Comparison of ENCODE assay signal across 18 cellular contexts in genomic region chr12:45296046-45296586, GRCh38.
A peak's percentile ranks its signal among the peaks of the same experiment; 100 is the strongest.
DNase-seq lines count a peak whose midpoint lies in the region; ATAC-seq, FAIRE-seq and TF ChIP-seq lines count a peak whose summit lies in the region.
"Had no signal": no experiment of that assay in that cellular context is flagged by ENCODE, and none has a peak within 500 bp of the region (broad histone marks: within the 10 kb centered on the region; RNA-seq: fewer than 3 reads in every experiment).

No MANE protein-coding gene starts in this region.

- H3K27me3 ChIP-seq in ascending aorta (no peaks in the 10 kb centered on the region), sigmoid colon (no peaks in the 10 kb centered on the region)
- H3K27me3 ChIP-seq: Peyer's patch had no signal

- no peaks in the 10 kb centered on the region for H3K9me3 ChIP-seq in ascending aorta
- H3K9me3 ChIP-seq in sigmoid colon, result no peaks in the 10 kb centered on the region
- H3K9me3 ChIP-seq: Peyer's patch had no signal

- WGBS in sigmoid colon, 2 donors, result 64 to 81% methylated on average over 7 of the region's 7 CpGs

- TF ChIP-seq EP300 in sigmoid colon (IDR thresholded peaks at IDR 0.05), result no peak

- intact Hi-C loops in ascending aorta (cut with DNase I) (no loop called here), sigmoid colon (cut with DNase I) (no loop called here), posterior vena cava (cut with DNase I) (loop anchor here in 1 of 2 donors (10.0 kb wide), 1 partner anchor 71 kb away; no protein-coding TSS in a partner anchor)

- FAIRE-seq in H54 (lab: Jason Lieb, UNC), result peak; percentile 11
- FAIRE-seq in HTR-8/SVneo (lab: Jason Lieb, UNC), result no peak
- FAIRE-seq: GM19239 had no signal

- H3K27ac ChIP-seq in ascending aorta (peak overlapping the region; percentile 37 to 86), sigmoid colon (peak overlapping the region; percentile 78 to 87 (median 82))
- H3K27ac ChIP-seq: Peyer's patch had no signal

- TF ChIP-seq CTCF in ascending aorta (IDR thresholded peaks at IDR 0.05) (no peak), sigmoid colon (IDR thresholded peaks at IDR 0.05) (no peak)

- H3K4me1 ChIP-seq in ascending aorta (peaks cover 4 to 25% of the 10 kb centered on the region in 2 donors), sigmoid colon (peaks cover 0 to 68% (median 54%) of the 10 kb centered on the region in 4 donors)

- peak; percentile 97 for ATAC-seq in left lobe of liver
- ATAC-seq: Right ventricle myocardium inferior had no signal

- DNase-seq in H54 (ENCODE audit: insufficient read length, low spot score), result no peak
- no peak for DNase-seq in ascending aorta (ENCODE audit: low spot score in 2 of 2)
- DNase-seq in left lobe of liver (ENCODE audit: low spot score), result no peak
- no peak for DNase-seq in sigmoid colon
- DNase-seq in posterior vena cava (ENCODE audit: low spot score), result no peak
- DNase-seq in HTR-8/SVneo (ENCODE audit: insufficient read length, low spot score), result no peak
- DNase-seq in germinal center (ENCODE audit: low spot score), result no peak
- DNase-seq: ACHN, AML-193, DMS153, MV-4-11, NCI-H1436, NCI-H2029 treated with DMSO at 0.1 percent for 48 hours, NCI-H510A, NCI-H82, Peyer's patch had no signal

- H3K36me3 ChIP-seq in ascending aorta (no peaks in the 10 kb centered on the region), sigmoid colon (no peaks in the 10 kb centered on the region)
- H3K36me3 ChIP-seq: Peyer's patch had no signal

- H3K4me3 ChIP-seq in ascending aorta (no peak overlapping the region), sigmoid colon (no peak overlapping the region)
- H3K4me3 ChIP-seq: Peyer's patch had no signal

- no peak for TF ChIP-seq POLR2A in H54 (IDR thresholded peaks at IDR 0.05; ENCODE audit: low read depth, low read length)
- TF ChIP-seq POLR2A in sigmoid colon (IDR thresholded peaks at IDR 0.05), result no peak
